In genomic region chr6:106849130-106849529, GRCh38 we compare ENCODE assay signal across 1 cellular context.
TF ChIP-seq lines count a peak whose summit lies in the region.

No MANE protein-coding gene starts in this region.

TF ChIP-seq in K562, 482 proteins besides CTCF, POLR2A, EP300 and RAD21 (continued from another document):
- TF ChIP-seq CUX1 (CRISPR knock-in tag; IDR thresholded peaks at IDR 0.05) = no peak
- TF ChIP-seq PURB (CRISPR knock-in tag; IDR thresholded peaks at IDR 0.05; ENCODE audit: low read depth) = no peak
- no peak for TF ChIP-seq ZNF217 (CRISPR knock-in tag; IDR thresholded peaks at IDR 0.05)
- no peak for TF ChIP-seq ZSCAN29 (IDR thresholded peaks at IDR 0.05)
- TF ChIP-seq KLF6 (CRISPR knock-in tag; IDR thresholded peaks at IDR 0.05; ENCODE audit: borderline replicate concordance) = no peak
- TF ChIP-seq NR3C1 (CRISPR knock-in tag; IDR thresholded peaks at IDR 0.05) = no peak
- no peak for TF ChIP-seq ADNP (tag; IDR thresholded peaks at IDR 0.05)
- TF ChIP-seq CBX2 (IDR thresholded peaks at IDR 0.05; ENCODE audit: insufficient read depth, low read length, poor library complexity, severe bottlenecking) = no peak
- no peak for TF ChIP-seq ZEB2 (IDR thresholded peaks at IDR 0.05)
- no peak for TF ChIP-seq YY1 (IDR thresholded peaks at IDR 0.05; ENCODE audit: borderline replicate concordance in 1 of 3, control insufficient read depth in 1 of 3, extremely low read depth in 1 of 3, insufficient read depth in 3 of 3, insufficient read length in 1 of 3, insufficient replicate concordance in 2 of 3, low read depth in 1 of 3, low read length in 2 of 3)
- TF ChIP-seq SRSF7 (optimal IDR thresholded peaks at IDR 0.05; ENCODE audit: low read depth, low read length) = no peak
- no peak for TF ChIP-seq SAFB2 (IDR thresholded peaks at IDR 0.05; ENCODE audit: borderline replicate concordance, low read depth, low read length, severe bottlenecking)
- TF ChIP-seq NR2F6 (CRISPR knock-in tag; IDR thresholded peaks at IDR 0.05) = no peak
- TF ChIP-seq ZNF398 (CRISPR knock-in tag; IDR thresholded peaks at IDR 0.05) = no peak
- TF ChIP-seq FOXA1 (IDR thresholded peaks at IDR 0.05; ENCODE audit: borderline replicate concordance) = no peak
- no peak for TF ChIP-seq RFX1 (IDR thresholded peaks at IDR 0.05)
- TF ChIP-seq MLX (CRISPR knock-in tag; conservative IDR thresholded peaks at IDR 0.05) = no peak
- TF ChIP-seq ATF4 (CRISPR knock-in tag; IDR thresholded peaks at IDR 0.05) = no peak
